Comparison of ENCODE assay signal across 28 cellular contexts in the genomic region with DNA sequence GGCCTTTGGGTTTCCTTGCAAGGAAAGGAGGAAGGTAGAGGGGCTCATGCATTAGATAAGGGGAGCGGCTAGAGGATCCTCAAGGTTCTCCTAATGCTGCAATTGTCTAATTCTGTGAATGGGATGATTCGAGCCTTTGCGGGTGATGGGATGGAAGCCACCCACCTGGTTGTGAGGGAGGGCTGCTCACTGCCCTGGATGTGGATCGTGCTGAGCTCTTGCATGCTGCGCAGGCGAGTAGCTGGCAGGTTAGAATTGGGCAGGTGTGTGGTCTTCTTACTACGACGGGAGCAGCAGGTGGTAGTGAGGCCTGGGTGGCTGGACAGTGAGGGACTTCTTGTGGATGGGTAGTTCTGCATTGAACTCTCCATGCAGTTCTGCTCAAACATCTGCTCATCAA. TPM values are rescaled to one million over a fixed set of nuclear protein-coding genes. Genes with fewer than 3 reads are reported as not detected.
"Had no signal": no experiment of that assay in that cellular context is flagged by ENCODE, and none has a peak within 500 bp of the region (broad histone marks: within the 10 kb centered on the region; RNA-seq: fewer than 3 reads in every experiment).

No MANE protein-coding gene starts in this region.

- H3K27ac ChIP-seq: ascending aorta, brain microvascular endothelial cell, colonic mucosa, epithelial cell of prostate, esophagus squamous epithelium, gastroesophageal sphincter, WERI-Rb-1 had no signal

- H3K27me3 Mint-ChIP-seq: activated B cell treated with CpG ODN at 0.5 μM for 24 hours; activated CD8-positive, alpha-beta T cell treated with anti-CD3 and anti-CD28 coated beads for 36 hours; activated naive CD8-positive, alpha-beta T cell treated with anti-CD3 and anti-CD28 coated beads, Interleukin-2, amount 10 ng/mL, durations not matched to agents 7 days and 5 days; activated T-helper 17 cell treated with anti-CD3 and anti-CD28 coated beads, Interleukin-2, amount 50 U/mL, for 72 hours had no signal

- H3K4me1 ChIP-seq: ascending aorta, colonic mucosa, esophagus squamous epithelium, gastroesophageal sphincter had no signal

- H3K27ac Mint-ChIP-seq: activated B cell treated with CpG ODN at 0.5 μM for 24 hours; activated CD8-positive, alpha-beta T cell treated with anti-CD3 and anti-CD28 coated beads for 36 hours; activated naive CD4-positive, alpha-beta T cell treated with anti-CD3 and anti-CD28 coated beads for 36 hours; activated naive CD8-positive, alpha-beta T cell treated with anti-CD3 and anti-CD28 coated beads, Interleukin-2, amount 10 ng/mL, durations not matched to agents 7 days and 5 days; activated T-helper 17 cell treated with anti-CD3 and anti-CD28 coated beads, Interleukin-2, amount 50 U/mL, for 72 hours; T-helper 17 cell; T-helper 2 cell treated with Interferon-gamma antibody and Interleukin-4, amounts not matched to agents 5 μg/mL and 100 μg/mL, for 36 hours had no signal

- H3K36me3 Mint-ChIP-seq: activated naive CD4-positive, alpha-beta T cell treated with anti-CD3 and anti-CD28 coated beads, Interleukin-2, amount 50 U/mL, for 72 hours; activated naive CD8-positive, alpha-beta T cell treated with anti-CD3 and anti-CD28 coated beads, Interleukin-2, amount 10 ng/mL, durations not matched to agents 7 days and 5 days had no signal

- H3K4me1 Mint-ChIP-seq: activated B cell treated with CpG ODN at 0.5 μM for 24 hours; activated naive CD8-positive, alpha-beta T cell treated with anti-CD3 and anti-CD28 coated beads, Interleukin-2, amount 10 ng/mL, durations not matched to agents 7 days and 5 days; activated T-helper 17 cell treated with anti-CD3 and anti-CD28 coated beads, Interleukin-2, amount 50 U/mL, for 72 hours had no signal

- DNase-seq: activated B cell treated with CpG ODN at 0.5 μM for 24 hours; activated CD4-positive, alpha-beta T cell treated with anti-CD3 and anti-CD28 coated beads for 48 hours; activated CD4-positive, alpha-beta T cell treated with anti-CD3 and anti-CD28 coated beads, Interleukin-2, amount 50 U/mL, for 1 hour; activated CD4-positive, alpha-beta T cell treated with anti-CD3 and anti-CD28 coated beads, Interleukin-2, amount 50 U/mL, for 48 hours; activated CD8-positive, alpha-beta memory T cell treated with anti-CD3 and anti-CD28 coated beads for 24 hours; activated CD8-positive, alpha-beta T cell treated with anti-CD3 and anti-CD28 coated beads for 36 hours; activated effector memory CD4-positive, alpha-beta T cell treated with Interleukin-2 at 50 U/mL for 16 hours; activated gamma-delta T cell treated with Interleukin-2 at 50 U/mL for 16 hours; activated naive CD4-positive, alpha-beta T cell treated with anti-CD3 and anti-CD28 coated beads for 36 hours; activated naive CD8-positive, alpha-beta T cell treated with anti-CD3 and anti-CD28 coated beads, Interleukin-2, amount 10 ng/mL, durations not matched to agents 7 days and 5 days; activated T-cell treated with anti-CD3 and anti-CD28 coated beads, Interleukin-2, amount 50 U/mL, for 4 hours; brain microvascular endothelial cell; colonic mucosa; effector CD8-positive, alpha-beta T cell; esophagus squamous epithelium; foreskin melanocyte; T-helper 1 cell; T-helper 17 cell; T1000; WERI-Rb-1 had no signal

- H3K9me3 Mint-ChIP-seq: activated B cell treated with CpG ODN at 0.5 μM for 24 hours; activated CD8-positive, alpha-beta T cell treated with anti-CD3 and anti-CD28 coated beads for 36 hours; activated naive CD4-positive, alpha-beta T cell treated with anti-CD3 and anti-CD28 coated beads for 36 hours; activated naive CD4-positive, alpha-beta T cell treated with anti-CD3 and anti-CD28 coated beads, Interleukin-2, amount 50 U/mL, for 72 hours; activated naive CD8-positive, alpha-beta T cell treated with anti-CD3 and anti-CD28 coated beads, Interleukin-2, amount 10 ng/mL, durations not matched to agents 7 days and 5 days; activated T-cell treated with anti-CD3 and anti-CD28 coated beads, Interleukin-2, amount 50 U/mL, for 4 hours; activated T-helper 17 cell treated with anti-CD3 and anti-CD28 coated beads, Interleukin-2, amount 50 U/mL, for 72 hours; T-helper 2 cell treated with Interferon-gamma antibody and Interleukin-4, amounts not matched to agents 5 μg/mL and 100 μg/mL, for 36 hours had no signal

- H3K4me3 ChIP-seq: ascending aorta, colonic mucosa, esophagus squamous epithelium, gastroesophageal sphincter had no signal

- FAIRE-seq: endometrium, endothelial cell of umbilical vein had no signal

- H3K36me3 ChIP-seq: brain microvascular endothelial cell, colonic mucosa, WERI-Rb-1 had no signal

- H3K9me3 ChIP-seq: ascending aorta, colonic mucosa, esophagus squamous epithelium, gastroesophageal sphincter had no signal

- H3K4me3 Mint-ChIP-seq: activated B cell treated with CpG ODN at 0.5 μM for 24 hours; activated CD8-positive, alpha-beta T cell treated with anti-CD3 and anti-CD28 coated beads for 36 hours; activated naive CD4-positive, alpha-beta T cell treated with anti-CD3 and anti-CD28 coated beads for 36 hours; activated naive CD8-positive, alpha-beta T cell treated with anti-CD3 and anti-CD28 coated beads, Interleukin-2, amount 10 ng/mL, durations not matched to agents 7 days and 5 days; activated T-cell treated with anti-CD3 and anti-CD28 coated beads, Interleukin-2, amount 50 U/mL, for 4 hours; activated T-helper 17 cell treated with anti-CD3 and anti-CD28 coated beads, Interleukin-2, amount 50 U/mL, for 72 hours; T-helper 17 cell; T-helper 2 cell treated with Interferon-gamma antibody and Interleukin-4, amounts not matched to agents 5 μg/mL and 100 μg/mL, for 36 hours had no signal

- H3K27me3 ChIP-seq: ascending aorta, brain microvascular endothelial cell, colonic mucosa, esophagus squamous epithelium, gastroesophageal sphincter had no signal

RNA-seq across cellular contexts. Expression of a gene that starts 37.7 kb away (rescaled TPM):
- total RNA-seq: ascending aorta had no signal
